18 cellular contexts compared by ENCODE assay signal in the genomic region with DNA sequence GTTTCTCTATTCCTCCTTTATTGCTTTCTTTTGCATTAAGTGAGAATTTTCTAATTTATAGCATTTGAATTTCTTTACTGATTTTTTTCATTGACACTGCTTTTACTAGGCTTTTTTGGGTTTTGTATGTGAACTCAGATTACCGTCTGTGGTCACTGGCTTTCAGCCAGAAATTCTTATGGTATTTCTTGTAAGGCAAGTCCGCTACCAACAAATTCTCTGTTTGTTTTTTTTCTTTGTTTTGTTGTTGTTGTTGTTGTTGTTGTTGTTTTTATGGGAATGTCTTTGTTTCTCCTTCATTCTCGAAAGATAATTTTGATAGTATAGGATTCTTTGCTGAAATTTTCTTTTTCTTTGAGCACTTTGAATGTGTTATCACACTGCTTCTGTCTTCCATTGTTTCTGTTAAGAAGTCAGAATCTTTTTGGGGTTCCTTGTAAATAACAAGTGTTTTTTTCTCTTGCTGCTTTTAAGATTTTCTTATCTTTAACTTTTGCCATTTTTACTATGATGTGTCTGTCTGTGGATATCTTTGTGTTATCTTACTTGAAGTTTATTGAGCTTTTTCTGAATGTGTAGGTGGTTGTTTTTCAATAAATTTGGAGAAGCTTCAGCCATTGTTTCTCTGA.
"Had no signal": no experiment of that assay in that cellular context is flagged by ENCODE, and none has a peak within 500 bp of the region (broad histone marks: within the 10 kb centered on the region; RNA-seq: fewer than 3 reads in every experiment).

No MANE protein-coding gene starts in this region.

- ATAC-seq: activated naive CD8-positive, alpha-beta T cell treated with anti-CD3 and anti-CD28 coated beads, Interleukin-2, amount 50 U/mL, for 24 hours; body of pancreas; mucosa of descending colon; T-cell had no signal

- H3K27me3 ChIP-seq: body of pancreas, transverse colon had no signal

- H3K9me3 ChIP-seq: body of pancreas, mucosa of descending colon had no signal

- H3K4me3 ChIP-seq: body of pancreas, left ventricle myocardium inferior, mucosa of descending colon, skin epidermis, transverse colon had no signal

- DNase-seq: activated CD4-positive, alpha-beta T cell treated with anti-CD3 and anti-CD28 coated beads, Interleukin-2, amount 50 U/mL, for 4 hours; activated CD4-positive, CD25-positive, alpha-beta regulatory T cell treated with anti-CD3 and anti-CD28 coated beads, Interleukin-2, amount 50 U/mL, for 72 hours; activated naive CD4-positive, alpha-beta T cell treated with anti-CD3 and anti-CD28 coated beads for 36 hours; activated naive CD8-positive, alpha-beta T cell treated with anti-CD3 and anti-CD28 coated beads, Interleukin-2, amount 50 U/mL, for 24 hours; body of pancreas; foreskin fibroblast; left ventricle myocardium inferior; mucosa of descending colon; nucleus accumbens; posterior cingulate gyrus; retina; stimulated activated CD4-positive, alpha-beta T cell treated with anti-CD3 and anti-CD28 coated beads, Interleukin-4, amount 100 ng/mL, for 24 hours; stimulated activated naive CD4-positive, alpha-beta T cell treated with Interleukin-2 at 50 U/mL for 16 hours; substantia nigra; T-cell; T1000; transverse colon had no signal

- H3K36me3 ChIP-seq: transverse colon had no signal

- H3K4me1 ChIP-seq: left ventricle myocardium inferior, transverse colon had no signal
